In the genomic region with DNA sequence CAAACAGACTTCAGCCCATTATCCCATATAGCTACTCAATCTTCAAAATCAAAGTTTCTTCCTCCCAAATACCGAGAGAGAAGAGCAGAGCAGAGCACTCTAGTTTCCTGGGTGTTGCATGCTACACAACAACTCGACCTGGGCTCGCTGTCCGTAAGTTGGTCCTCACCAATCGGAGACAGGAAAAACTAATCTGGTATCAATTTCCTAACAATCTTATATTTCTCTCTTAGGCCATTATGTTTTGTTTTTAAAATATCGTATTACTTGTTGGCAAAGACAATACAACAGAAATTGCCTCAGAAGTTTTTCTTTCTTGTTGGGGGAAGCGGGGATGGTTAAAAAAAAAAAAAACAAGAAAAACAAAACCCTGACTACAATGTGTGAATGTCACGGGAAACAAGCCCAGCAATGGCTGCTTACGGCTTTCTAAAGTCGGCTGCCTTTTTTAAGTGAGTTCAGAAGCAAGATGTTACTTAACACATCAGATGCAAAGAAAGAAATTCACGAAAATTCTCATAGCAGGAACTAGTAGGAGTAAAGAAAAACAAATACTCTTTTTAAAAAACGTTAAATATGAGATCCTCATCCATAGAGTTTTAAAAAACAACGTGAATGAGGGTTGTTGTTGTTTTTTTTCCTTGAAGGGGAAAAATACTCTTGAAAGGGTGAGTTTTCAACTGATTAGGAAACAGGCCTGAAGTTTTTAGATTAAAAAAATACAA, we compare ENCODE assay signal across 8 cellular contexts. TPM values are rescaled to one million over a fixed set of nuclear protein-coding genes. Genes with fewer than 3 reads are reported as not detected.
DNase-seq lines count a peak whose midpoint lies in the region; ATAC-seq and TF ChIP-seq lines count a peak whose summit lies in the region.

No MANE protein-coding gene starts in this region.

- H3K9me3 ChIP-seq in ascending aorta: no peaks in the 10 kb centered on the region

- H3K27me3 ChIP-seq in ascending aorta: no peaks in the 10 kb centered on the region

- H3K4me1 ChIP-seq in ascending aorta: peaks cover 10 to 37% of the 10 kb centered on the region in 2 donors

- no peak for ATAC-seq in stimulated activated memory B cell treated with anti-CD40 and anti-IgM and Interleukin-4, amounts not matched to agents 10 μg/mL and 1 μg/mL and 100 μg/mL, for 72 hours
- no peak for ATAC-seq in GM18520 (IDR thresholded peaks at IDR 0.05; ENCODE audit: unreplicated experiment)

- peak; percentile 44 for DNase-seq in NCI-H2171 treated with DMSO at 0.1 percent for 48 hours (lab: John Stamatoyannopoulos, UW)
- DNase-seq in NCI-H2171 (lab: John Stamatoyannopoulos, UW): no peak
- peak; percentile 48 for DNase-seq in M059J (ENCODE audit: low read depth)
- DNase-seq in ascending aorta (ENCODE audit: low spot score in 2 of 2): no peak
- DNase-seq in iris pigment epithelial cell (ENCODE audit: low read depth): peak; percentile 81
- DNase-seq in NCI-H2029 (lab: John Stamatoyannopoulos, UW): no peak

- H3K4me3 Mint-ChIP-seq in stimulated activated memory B cell treated with anti-CD40 and anti-IgM and Interleukin-4, amounts not matched to agents 10 μg/mL and 1 μg/mL and 100 μg/mL, for 72 hours: peak overlapping the region; percentile 99

- no peaks in the 10 kb centered on the region for H3K36me3 ChIP-seq in ascending aorta

- H3K4me3 ChIP-seq in ascending aorta: peak overlapping the region; percentile 79 to 82

- peaks cover 5% of the 10 kb centered on the region for H3K36me3 Mint-ChIP-seq in stimulated activated memory B cell treated with anti-CD40 and anti-IgM and Interleukin-4, amounts not matched to agents 10 μg/mL and 1 μg/mL and 100 μg/mL, for 72 hours

- H3K27ac ChIP-seq in ascending aorta: peak overlapping the region; percentile 94 to 98

- intact Hi-C loops in ascending aorta (cut with DNase I): loop anchor here (2.0 to 10.0 kb wide), 4 partner anchors 39 to 177 kb away; no protein-coding TSS in a partner anchor

- H3K27ac Mint-ChIP-seq in stimulated activated memory B cell treated with anti-CD40 and anti-IgM and Interleukin-4, amounts not matched to agents 10 μg/mL and 1 μg/mL and 100 μg/mL, for 72 hours: peak overlapping the region; percentile 73

- TF ChIP-seq CTCF in ascending aorta (IDR thresholded peaks at IDR 0.05): no peak

- peaks cover 58% of the 10 kb centered on the region for H3K4me1 Mint-ChIP-seq in stimulated activated memory B cell treated with anti-CD40 and anti-IgM and Interleukin-4, amounts not matched to agents 10 μg/mL and 1 μg/mL and 100 μg/mL, for 72 hours

- H3K9me3 Mint-ChIP-seq in stimulated activated memory B cell treated with anti-CD40 and anti-IgM and Interleukin-4, amounts not matched to agents 10 μg/mL and 1 μg/mL and 100 μg/mL, for 72 hours: no peaks in the 10 kb centered on the region

- H3K27me3 Mint-ChIP-seq in stimulated activated memory B cell treated with anti-CD40 and anti-IgM and Interleukin-4, amounts not matched to agents 10 μg/mL and 1 μg/mL and 100 μg/mL, for 72 hours: no peaks in the 10 kb centered on the region

RNA-seq across cellular contexts. Expression of gene VGLL4, which starts 1.9 kb away (rescaled TPM):
- 28.9 and 36.1 TPM in 2 replicates for total RNA-seq in M059J (2014; rRNA removed; shearing (Covaris generic))
- total RNA-seq in ascending aorta: 146 TPM

Comparison
In these comparisons a context has a peak if more than half of its experiments do, and no peak if none do; other contexts are left out.
1. DNase-seq: peak in NCI-H2171 treated with DMSO at 0.1 percent for 48 hours (single experiment), M059J (single experiment) and iris pigment epithelial cell (single experiment); none in NCI-H2171 (single experiment), ascending aorta (0 of 2) and NCI-H2029 (single experiment).